18 cellular contexts compared by ENCODE assay signal in the genomic region with DNA sequence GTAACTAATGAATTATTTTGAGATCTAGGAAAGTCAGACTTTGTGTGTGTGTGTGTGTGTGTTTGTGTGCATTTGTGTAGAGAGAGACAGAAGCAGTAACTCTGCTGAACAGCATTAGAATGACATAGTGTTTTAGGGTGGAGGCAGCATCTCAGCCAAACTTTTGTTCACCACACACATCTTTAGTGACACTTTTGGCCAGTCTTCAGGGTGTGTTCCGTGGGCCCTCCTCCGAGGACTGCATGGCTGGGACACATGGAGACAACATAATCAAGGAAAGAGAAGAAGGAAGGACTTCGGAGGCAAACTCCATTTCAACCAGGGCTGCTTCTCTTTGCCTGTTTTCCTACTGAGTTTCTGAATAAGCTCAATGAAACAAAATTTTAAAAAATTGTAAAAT.
"Had no signal": no experiment of that assay in that cellular context is flagged by ENCODE, and none has a peak within 500 bp of the region (broad histone marks: within the 10 kb centered on the region; RNA-seq: fewer than 3 reads in every experiment).

No MANE protein-coding gene starts in this region.

- H3K36me3 ChIP-seq: right lobe of liver had no signal

- H3K4me3 ChIP-seq: right lobe of liver had no signal

- DNase-seq: activated CD4-positive, alpha-beta T cell treated with anti-CD3 and anti-CD28 coated beads for 48 hours; activated naive CD4-positive, alpha-beta T cell; activated naive CD8-positive, alpha-beta T cell treated with anti-CD3 and anti-CD28 coated beads, Interleukin-2, amount 50 U/mL, for 24 hours; central memory CD4-positive, alpha-beta T cell; effector memory CD8-positive, alpha-beta T cell; head of caudate nucleus; midbrain; naive thymus-derived CD4-positive, alpha-beta T cell; occipital lobe; right lobe of liver; SHP77; stimulated activated CD4-positive, alpha-beta T cell treated with anti-CD3 and anti-CD28 coated beads, Interleukin-12 subunit alpha, Interleukin-12 subunit beta, amount 100 ng/mL, for 4 hours; stimulated activated CD4-positive, alpha-beta T cell treated with anti-CD3 and anti-CD28 coated beads, Interleukin-2, amount 100 ng/mL, for 48 hours; stimulated activated CD8-positive, alpha-beta memory T cell treated with anti-CD3 and anti-CD28 coated beads, Interleukin-4, amount 100 ng/mL, for 48 hours; stimulated activated naive CD8-positive, alpha-beta T cell treated with anti-CD3 and anti-CD28 coated beads, Interleukin-15, Interleukin-2, amounts not matched to agents 100 U/mL and 50 U/mL, for 24 hours; T-helper 17 cell had no signal

- H3K27ac ChIP-seq: right lobe of liver had no signal

- H3K4me1 ChIP-seq: right lobe of liver had no signal

- ATAC-seq: activated naive CD8-positive, alpha-beta T cell treated with anti-CD3 and anti-CD28 coated beads, Interleukin-2, amount 50 U/mL, for 24 hours; effector memory CD8-positive, alpha-beta T cell; naive thymus-derived CD4-positive, alpha-beta T cell; right lobe of liver; SK-N-SH treated with all-trans-retinoic acid at 6 μM for 48 hours; stimulated activated naive CD8-positive, alpha-beta T cell treated with anti-CD3 and anti-CD28 coated beads, Interleukin-15, Interleukin-2, amounts not matched to agents 100 U/mL and 50 U/mL, for 24 hours; T-helper 17 cell; WTC11 had no signal

- H3K27me3 ChIP-seq: right lobe of liver had no signal

- H3K9me3 ChIP-seq: right lobe of liver had no signal
